Comparison of ENCODE assay signal across 15 cellular contexts in the genomic region with DNA sequence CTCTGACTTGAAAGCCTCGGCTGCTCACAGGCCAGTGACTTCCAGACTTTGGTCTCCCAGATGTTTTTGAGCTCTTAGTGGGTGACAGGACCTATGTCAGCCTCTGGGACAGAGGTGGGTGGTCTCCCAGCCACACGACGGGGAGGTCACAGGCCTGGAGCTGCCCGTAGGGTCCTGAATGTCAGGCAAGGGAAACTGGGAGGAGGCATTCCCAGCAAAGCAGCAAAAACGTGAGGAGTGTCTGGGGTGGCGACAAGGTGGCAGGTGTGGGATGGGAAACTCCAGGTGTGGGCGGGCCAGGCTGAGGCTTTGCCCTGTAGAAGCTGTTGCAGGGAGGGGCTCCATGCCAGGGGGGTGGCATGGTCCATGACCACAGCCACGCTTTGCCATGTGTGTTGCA.
DNase-seq lines count a peak whose midpoint lies in the region; ATAC-seq, FAIRE-seq and TF ChIP-seq lines count a peak whose summit lies in the region.
"Had no signal": no experiment of that assay in that cellular context is flagged by ENCODE, and none has a peak within 500 bp of the region (broad histone marks: within the 10 kb centered on the region; RNA-seq: fewer than 3 reads in every experiment).

No MANE protein-coding gene starts in this region.

- peaks cover 2% of the 10 kb centered on the region for H3K27me3 Mint-ChIP-seq in astrocyte (ENCODE audit: low read depth, unreplicated experiment)

- no peak overlapping the region for H3K9ac ChIP-seq in astrocyte (ENCODE audit: low read length)

- H3K4me1 Mint-ChIP-seq in astrocyte (ENCODE audit: low read depth, unreplicated experiment): peaks cover 18% of the 10 kb centered on the region
- H3K4me1 Mint-ChIP-seq: GM23338 had no signal

- WGBS in heart right ventricle, 2 donors: 80% methylated on average over 8 of the region's 8 CpGs
- 78% methylated on average over 8 of the region's 8 CpGs for WGBS in suprapubic skin

- H3K4me3 ChIP-seq in heart right ventricle (no peak overlapping the region), astrocyte (ENCODE audit: insufficient read depth, low read depth, low read length) (no peak overlapping the region), suprapubic skin (no peak overlapping the region)
- H3K4me3 ChIP-seq: GM23338 had no signal

- intact Hi-C loops in left ventricle myocardium superior (cut with micrococcal nuclease) (no loop called here), heart right ventricle (cut with DNase I) (loop anchor here in 1 of 10 donors (10.0 kb wide), 1 partner anchor 143 kb away; no protein-coding TSS in a partner anchor)

- ATAC-seq in left ventricle myocardium superior (no peak), heart right ventricle (no peak), HG03457 (IDR thresholded peaks at IDR 0.05; ENCODE audit: unreplicated experiment) (no peak), HG03280 (IDR thresholded peaks at IDR 0.05; ENCODE audit: unreplicated experiment) (no peak)
- ATAC-seq: GM23338 had no signal

- H3K79me2 ChIP-seq in astrocyte (ENCODE audit: insufficient read depth, low read length): no peaks in the 10 kb centered on the region

- peak overlapping the region; percentile 43 for H3K4me3 Mint-ChIP-seq in astrocyte (ENCODE audit: unreplicated experiment)
- H3K4me3 Mint-ChIP-seq: CD4-positive, alpha-beta memory T cell; GM23338 had no signal

- peaks cover 33% of the 10 kb centered on the region for H3K36me3 Mint-ChIP-seq in astrocyte (ENCODE audit: low read depth, unreplicated experiment)
- H3K36me3 Mint-ChIP-seq: CD4-positive, alpha-beta memory T cell had no signal

- no peak overlapping the region for H2AFZ ChIP-seq in astrocyte (ENCODE audit: low read depth, low read length)
- H2AFZ ChIP-seq: GM23338 had no signal

- no peak for FAIRE-seq in astrocyte (lab: Jason Lieb, UNC)
- FAIRE-seq: G401.6, GM12891 had no signal

- H3K27ac ChIP-seq in heart right ventricle (no peak overlapping the region), astrocyte (ENCODE audit: low read depth, low read length) (no peak overlapping the region), suprapubic skin (no peak overlapping the region)

- H3K9me3 Mint-ChIP-seq in astrocyte (ENCODE audit: unreplicated experiment): peaks cover 17% of the 10 kb centered on the region

- H3K9me3 ChIP-seq in heart right ventricle: no peaks in the 10 kb centered on the region
- peaks cover 10% of the 10 kb centered on the region for H3K9me3 ChIP-seq in astrocyte (ENCODE audit: insufficient read depth, low read depth, low read length)
- H3K9me3 ChIP-seq in suprapubic skin: no peaks in the 10 kb centered on the region

- H3K4me1 ChIP-seq in heart right ventricle (no peaks in the 10 kb centered on the region), astrocyte (ENCODE audit: insufficient read depth, low read length) (no peaks in the 10 kb centered on the region), suprapubic skin (no peaks in the 10 kb centered on the region)

- H3K36me3 ChIP-seq in heart right ventricle: no peaks in the 10 kb centered on the region
- H3K36me3 ChIP-seq in astrocyte (ENCODE audit: insufficient read depth, low read length): no peaks in the 10 kb centered on the region
- H3K36me3 ChIP-seq in suprapubic skin: no peaks in the 10 kb centered on the region

- no peaks in the 10 kb centered on the region for H4K20me1 ChIP-seq in astrocyte (ENCODE audit: insufficient read depth, low read length)

- H3K27me3 ChIP-seq in heart right ventricle (peaks cover 0 to 67% (median 24%) of the 10 kb centered on the region in 7 donors), astrocyte (ENCODE audit: insufficient read depth, low read length) (no peaks in the 10 kb centered on the region), suprapubic skin (peaks cover 35% of the 10 kb centered on the region)

- TF ChIP-seq EP300 in suprapubic skin (IDR thresholded peaks at IDR 0.05): no peak

- no peak for TF ChIP-seq POLR2A in suprapubic skin (IDR thresholded peaks at IDR 0.05)

- DNase-seq in left ventricle myocardium superior (peak; percentile 11), heart right ventricle (no peak), astrocyte (ENCODE audit: low read depth) (no peak), mesenteric fat pad (ENCODE audit: low spot score) (peak; percentile 71), suprapubic skin (ENCODE audit: low spot score in 2 of 2) (peak; percentile 47 to 48), DMS153 (lab: John Stamatoyannopoulos, UW) (no peak)
- DNase-seq: ACHN; C1 segment of cervical spinal cord; CD4-positive, alpha-beta memory T cell; DMS79 treated with DMSO at 0.1 percent for 48 hours had no signal

- TF ChIP-seq CTCF in heart right ventricle (IDR thresholded peaks at IDR 0.05) (no peak), astrocyte (IDR thresholded peaks at IDR 0.05; ENCODE audit: insufficient read depth, low read depth, low read length) (no peak), suprapubic skin (IDR thresholded peaks at IDR 0.05) (no peak)

- H3K4me2 ChIP-seq in astrocyte (ENCODE audit: low read length): no peak overlapping the region
- H3K4me2 ChIP-seq: GM23338 had no signal

- no peak overlapping the region for H3K27ac Mint-ChIP-seq in astrocyte (ENCODE audit: unreplicated experiment)
- H3K27ac Mint-ChIP-seq: GM23338 had no signal

Comparison
In these comparisons a context has a peak if more than half of its experiments do, and no peak if none do; other contexts are left out.
1. DNase-seq: peak in left ventricle myocardium superior (single experiment), mesenteric fat pad (single experiment) and suprapubic skin (2 of 2); none in heart right ventricle (0 of 2), astrocyte (single experiment) and DMS153 (single experiment).